ENCODE assay signal across 7 cellular contexts in genomic region chr7:149600669-149601330, GRCh38.
DNase-seq lines count a peak whose midpoint lies in the region; ATAC-seq and TF ChIP-seq lines count a peak whose summit lies in the region.
"Not testable (repeated sequence)": the region's sequence is repeated elsewhere in the genome, so short reads cannot be mapped to it uniquely, and the experiment has no call there.

No MANE protein-coding gene starts in this region.

- peak; percentile 57 for DNase-seq in GM20000 (ENCODE audit: low spot score)
- peak; percentile 4 for DNase-seq in activated T-helper 9 cell treated with anti-CD3 and anti-CD28 coated beads, Interleukin-2, amount 50 U/mL, for 16 hours (ENCODE audit: low read depth)
- peak; percentile 35 to 67 (median 36) for DNase-seq in immature natural killer cell

- peak overlapping the region; percentile 50 for H3K27ac Mint-ChIP-seq in T-helper 1 cell treated with Interleukin-12 subunit alpha and Interleukin-12 subunit beta and Interleukin-4 antibody, amounts not matched to agents 30 μg/mL and 1 μg/mL, for 36 hours
- H3K27ac Mint-ChIP-seq in immature natural killer cell: peak overlapping the region in 5 of 6 donors; percentile 34 to 89 (median 76)

- not testable (repeated sequence) for TF ChIP-seq CTCF in GM20000 (IDR thresholded peaks at IDR 0.05; ENCODE audit: extremely low read depth, missing control alignments)

- not testable (repeated sequence) for H3K9me3 Mint-ChIP-seq in T-helper 1 cell treated with Interleukin-12 subunit alpha and Interleukin-12 subunit beta and Interleukin-4 antibody, amounts not matched to agents 30 μg/mL and 1 μg/mL, for 36 hours; immature natural killer cell

- H3K36me3 Mint-ChIP-seq in T-helper 1 cell treated with Interleukin-12 subunit alpha and Interleukin-12 subunit beta and Interleukin-4 antibody, amounts not matched to agents 30 μg/mL and 1 μg/mL, for 36 hours (ENCODE audit: low read depth): peaks cover 52% of the 10 kb centered on the region
- H3K36me3 Mint-ChIP-seq in immature natural killer cell: peaks cover 7 to 13% (median 11%) of the 10 kb centered on the region in 3 donors

- peaks cover 12% of the 10 kb centered on the region for H3K27me3 Mint-ChIP-seq in T-helper 1 cell treated with Interleukin-12 subunit alpha and Interleukin-12 subunit beta and Interleukin-4 antibody, amounts not matched to agents 30 μg/mL and 1 μg/mL, for 36 hours (ENCODE audit: low read depth)
- H3K27me3 Mint-ChIP-seq in immature natural killer cell (ENCODE audit: low read depth in 3 of 3): not testable (repeated sequence)

- H3K4me3 Mint-ChIP-seq in T-helper 1 cell treated with Interleukin-12 subunit alpha and Interleukin-12 subunit beta and Interleukin-4 antibody, amounts not matched to agents 30 μg/mL and 1 μg/mL, for 36 hours: peak overlapping the region; percentile 52
- H3K4me3 Mint-ChIP-seq in immature natural killer cell: peak overlapping the region; percentile 29 to 70 (median 55)

- ATAC-seq in GM18519 (IDR thresholded peaks at IDR 0.05; ENCODE audit: low FRiP score, unreplicated experiment) (peak; percentile 94), HG02870 (IDR thresholded peaks at IDR 0.05; ENCODE audit: unreplicated experiment) (peak; percentile 93), HG03442 (IDR thresholded peaks at IDR 0.05; ENCODE audit: unreplicated experiment) (peak; percentile 96)

- H3K4me1 Mint-ChIP-seq in T-helper 1 cell treated with Interleukin-12 subunit alpha and Interleukin-12 subunit beta and Interleukin-4 antibody, amounts not matched to agents 30 μg/mL and 1 μg/mL, for 36 hours (ENCODE audit: low read depth): peaks cover 21% of the 10 kb centered on the region
- peaks cover 28 to 32% of the 10 kb centered on the region in 2 donors for H3K4me1 Mint-ChIP-seq in immature natural killer cell

Comparison
In these comparisons a context has a peak if more than half of its experiments do, and no peak if none do; other contexts are left out.
1. Peak in every context shown above with its lines: DNase-seq and ATAC-seq.
2. DNase-seq: peak in every context shown above with its lines; median percentile 57 in GM20000; 36 in immature natural killer cell; 4 in activated T-helper 9 cell treated with anti-CD3 and anti-CD28 coated beads, Interleukin-2, amount 50 U/mL, for 16 hours.